Comparison of ENCODE assay signal across 1 cellular context in the genomic region with DNA sequence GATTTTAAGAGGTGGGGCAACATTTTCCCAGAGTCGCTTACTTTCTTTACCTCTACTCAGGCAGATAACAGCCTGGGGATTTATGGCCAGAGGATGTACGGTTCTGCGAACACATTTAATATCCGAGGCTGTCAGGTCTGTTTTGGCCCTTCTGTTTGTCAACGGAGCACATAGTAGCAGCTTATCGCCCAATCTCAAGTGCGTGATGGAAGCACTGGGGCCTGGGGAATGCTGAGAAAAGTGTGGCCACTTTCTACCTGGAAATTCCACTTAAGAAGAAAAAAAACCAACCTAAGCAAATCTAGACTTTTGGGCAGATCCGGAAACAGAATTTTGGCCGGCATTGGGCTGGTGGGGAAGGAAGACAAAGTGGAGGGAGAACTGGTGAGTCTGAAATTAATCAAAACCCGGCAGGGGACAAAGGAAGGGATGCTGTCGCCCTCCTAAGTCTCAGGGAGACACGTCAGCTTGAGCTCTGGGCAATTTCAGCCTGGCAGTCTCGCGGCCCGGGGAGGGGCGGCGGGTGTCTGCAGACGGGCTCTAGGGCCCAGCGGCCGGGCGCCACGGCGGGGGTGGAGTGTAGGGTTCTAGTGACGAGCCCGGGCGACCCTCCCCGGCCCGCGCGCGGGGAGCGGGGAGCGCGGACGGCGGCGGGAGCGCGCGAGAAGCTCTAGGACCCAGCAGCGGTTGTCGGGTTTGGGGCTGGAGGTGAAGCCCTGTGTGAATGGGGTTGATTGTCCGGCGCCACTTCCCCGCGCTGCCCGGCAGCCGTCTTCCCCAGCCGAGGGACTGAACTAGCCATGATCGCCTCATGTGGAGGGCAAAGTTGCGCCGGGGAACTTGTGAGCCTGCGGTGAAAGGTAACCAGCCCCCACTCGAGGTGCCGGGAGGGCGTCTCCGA.
TF ChIP-seq lines count a peak whose summit lies in the region.

Gene AMOTL1, plus strand, starts transcription at position 656 of the 901 bp plus-strand sequence. Its CDS starts 156 bp downstream, at position 812.

TF ChIP-seq in K562, 482 proteins besides CTCF, POLR2A, EP300 and RAD21 (continued from another document and continues in another):
- peak; percentile 52; the same call in 1 of the 2 replicates for TF ChIP-seq HES1 (IDR thresholded peaks at IDR 0.05; ENCODE audit: low read depth)
- no peak for TF ChIP-seq ELF2 (CRISPR knock-in tag; IDR thresholded peaks at IDR 0.05)
- no peak for TF ChIP-seq ZNF551 (CRISPR knock-in tag; IDR thresholded peaks at IDR 0.05)
- peak in 1 of 2 experiments; percentile 38; a peak in 1 of 4 replicates for TF ChIP-seq ETV6 (IDR thresholded peaks at IDR 0.05; ENCODE audit: borderline replicate concordance in 1 of 2, low read depth in 2 of 2, low read length in 1 of 2)
- TF ChIP-seq ETV6 (CRISPR knock-in tag; IDR thresholded peaks at IDR 0.05; ENCODE audit: borderline replicate concordance) = no peak
- peak; percentile 44; the same call in 1 of the 2 replicates for TF ChIP-seq ZBTB2 (IDR thresholded peaks at IDR 0.05)
- TF ChIP-seq ZNF280B (CRISPR knock-in tag; IDR thresholded peaks at IDR 0.05) = no peak
- TF ChIP-seq MXI1 (IDR thresholded peaks at IDR 0.05; ENCODE audit: low read depth, low read length) = no peak
- no peak for TF ChIP-seq ZNF224 (CRISPR knock-in tag; IDR thresholded peaks at IDR 0.05)
- TF ChIP-seq ZNF23 (CRISPR knock-in tag; IDR thresholded peaks at IDR 0.05) = no peak
- TF ChIP-seq SAP30 (IDR thresholded peaks at IDR 0.05; ENCODE audit: borderline replicate concordance, insufficient read depth, low read depth, low read length, poor library complexity, severe bottlenecking) = no peak
- TF ChIP-seq PHF8 (IDR thresholded peaks at IDR 0.05; ENCODE audit: borderline replicate concordance, low read length) = peak; percentile 30; the same call in 1 of the 2 replicates
- no peak for TF ChIP-seq YBX1 (IDR thresholded peaks at IDR 0.05)
- TF ChIP-seq, protein P1, sequence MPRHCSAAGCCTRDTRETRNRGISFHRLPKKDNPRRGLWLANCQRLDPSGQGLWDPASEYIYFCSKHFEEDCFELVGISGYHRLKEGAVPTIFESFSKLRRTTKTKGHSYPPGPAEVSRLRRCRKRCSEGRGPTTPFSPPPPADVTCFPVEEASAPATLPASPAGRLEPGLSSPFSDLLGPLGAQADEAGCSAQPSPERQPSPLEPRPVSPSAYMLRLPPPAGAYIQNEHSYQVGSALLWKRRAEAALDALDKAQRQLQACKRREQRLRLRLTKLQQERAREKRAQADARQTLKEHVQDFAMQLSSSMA (CRISPR knock-in tag; IDR thresholded peaks at IDR 0.05) = no peak
- no peak for TF ChIP-seq ZNF609 (CRISPR knock-in tag; IDR thresholded peaks at IDR 0.05; ENCODE audit: borderline replicate concordance)
- no peak for TF ChIP-seq FIP1L1 (IDR thresholded peaks at IDR 0.05; ENCODE audit: low read depth, low read length, poor library complexity, severe bottlenecking)
- TF ChIP-seq ZKSCAN1 (IDR thresholded peaks at IDR 0.05; ENCODE audit: low read depth, low read length) = no peak
- no peak for TF ChIP-seq HNRNPLL (IDR thresholded peaks at IDR 0.05; ENCODE audit: low read depth, low read length, poor library complexity, severe bottlenecking)
- TF ChIP-seq SRSF9 (IDR thresholded peaks at IDR 0.05; ENCODE audit: borderline replicate concordance, low read depth, low read length) = no peak
- no peak for TF ChIP-seq MYNN (IDR thresholded peaks at IDR 0.05)
- no peak for TF ChIP-seq MYNN (CRISPR knock-in tag; IDR thresholded peaks at IDR 0.05)
- TF ChIP-seq RAD51 (IDR thresholded peaks at IDR 0.05; ENCODE audit: borderline replicate concordance, low read depth) = no peak
- TF ChIP-seq, protein P2, sequence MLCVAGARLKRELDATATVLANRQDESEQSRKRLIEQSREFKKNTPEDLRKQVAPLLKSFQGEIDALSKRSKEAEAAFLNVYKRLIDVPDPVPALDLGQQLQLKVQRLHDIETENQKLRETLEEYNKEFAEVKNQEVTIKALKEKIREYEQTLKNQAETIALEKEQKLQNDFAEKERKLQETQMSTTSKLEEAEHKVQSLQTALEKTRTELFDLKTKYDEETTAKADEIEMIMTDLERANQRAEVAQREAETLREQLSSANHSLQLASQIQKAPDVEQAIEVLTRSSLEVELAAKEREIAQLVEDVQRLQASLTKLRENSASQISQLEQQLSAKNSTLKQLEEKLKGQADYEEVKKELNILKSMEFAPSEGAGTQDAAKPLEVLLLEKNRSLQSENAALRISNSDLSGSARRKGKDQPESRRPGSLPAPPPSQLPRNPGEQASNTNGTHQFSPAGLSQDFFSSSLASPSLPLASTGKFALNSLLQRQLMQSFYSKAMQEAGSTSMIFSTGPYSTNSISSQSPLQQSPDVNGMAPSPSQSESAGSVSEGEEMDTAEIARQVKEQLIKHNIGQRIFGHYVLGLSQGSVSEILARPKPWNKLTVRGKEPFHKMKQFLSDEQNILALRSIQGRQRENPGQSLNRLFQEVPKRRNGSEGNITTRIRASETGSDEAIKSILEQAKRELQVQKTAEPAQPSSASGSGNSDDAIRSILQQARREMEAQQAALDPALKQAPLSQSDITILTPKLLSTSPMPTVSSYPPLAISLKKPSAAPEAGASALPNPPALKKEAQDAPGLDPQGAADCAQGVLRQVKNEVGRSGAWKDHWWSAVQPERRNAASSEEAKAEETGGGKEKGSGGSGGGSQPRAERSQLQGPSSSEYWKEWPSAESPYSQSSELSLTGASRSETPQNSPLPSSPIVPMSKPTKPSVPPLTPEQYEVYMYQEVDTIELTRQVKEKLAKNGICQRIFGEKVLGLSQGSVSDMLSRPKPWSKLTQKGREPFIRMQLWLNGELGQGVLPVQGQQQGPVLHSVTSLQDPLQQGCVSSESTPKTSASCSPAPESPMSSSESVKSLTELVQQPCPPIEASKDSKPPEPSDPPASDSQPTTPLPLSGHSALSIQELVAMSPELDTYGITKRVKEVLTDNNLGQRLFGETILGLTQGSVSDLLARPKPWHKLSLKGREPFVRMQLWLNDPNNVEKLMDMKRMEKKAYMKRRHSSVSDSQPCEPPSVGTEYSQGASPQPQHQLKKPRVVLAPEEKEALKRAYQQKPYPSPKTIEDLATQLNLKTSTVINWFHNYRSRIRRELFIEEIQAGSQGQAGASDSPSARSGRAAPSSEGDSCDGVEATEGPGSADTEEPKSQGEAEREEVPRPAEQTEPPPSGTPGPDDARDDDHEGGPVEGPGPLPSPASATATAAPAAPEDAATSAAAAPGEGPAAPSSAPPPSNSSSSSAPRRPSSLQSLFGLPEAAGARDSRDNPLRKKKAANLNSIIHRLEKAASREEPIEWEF (CRISPR knock-in tag; IDR thresholded peaks at IDR 0.05) = no peak
- TF ChIP-seq ZNF644 (tag; IDR thresholded peaks at IDR 0.05; ENCODE audit: low read depth) = peak; percentile 48; the same call in 1 of the 2 replicates
- TF ChIP-seq PRPF4 (IDR thresholded peaks at IDR 0.05; ENCODE audit: insufficient read depth, low read depth, low read length, poor library complexity, severe bottlenecking) = no peak
- no peak for TF ChIP-seq RFX7 (CRISPR knock-in tag; IDR thresholded peaks at IDR 0.05)
- no peak for TF ChIP-seq MCM2 (IDR thresholded peaks at IDR 0.05; ENCODE audit: low read depth)
- no peak for TF ChIP-seq XRCC4 (IDR thresholded peaks at IDR 0.05; ENCODE audit: extremely low read depth, insufficient read depth, insufficient read length)
- no peak for TF ChIP-seq RFX5 (IDR thresholded peaks at IDR 0.05; ENCODE audit: low read depth, low read length)
- TF ChIP-seq ZBTB7A (IDR thresholded peaks at IDR 0.05; ENCODE audit: borderline replicate concordance, control insufficient read depth, low read depth, low read length) = peak; percentile 91
- TF ChIP-seq NBN (IDR thresholded peaks at IDR 0.05; ENCODE audit: low read depth) = peak; percentile 72; the same call in 1 of the 2 replicates
- TF ChIP-seq ZNF197 (CRISPR knock-in tag; IDR thresholded peaks at IDR 0.05; ENCODE audit: low read depth) = peak; percentile 69; the same call in 1 of the 2 replicates
- TF ChIP-seq MYC (IDR thresholded peaks at IDR 0.05; ENCODE audit: low read depth, low read length) = peak; percentile 12; the same call in 1 of the 2 replicates
- 0 out of 2 replicates have a peak, but pooled peaks have one; percentile 28 for TF ChIP-seq MYC (CRISPR knock-in tag; IDR thresholded peaks at IDR 0.05; ENCODE audit: borderline replicate concordance, low read depth)
- TF ChIP-seq HLTF (IDR thresholded peaks at IDR 0.05) = no peak
- no peak for TF ChIP-seq GABPB1 (CRISPR knock-in tag; IDR thresholded peaks at IDR 0.05)
- TF ChIP-seq EGR1 (conservative IDR thresholded peaks at IDR 0.05) = peak; percentile 78
- no peak for TF ChIP-seq LCOR (CRISPR knock-in tag; IDR thresholded peaks at IDR 0.05)
- no peak for TF ChIP-seq HCFC1 (IDR thresholded peaks at IDR 0.05; ENCODE audit: low read depth, low read length)
- 0 out of 2 replicates have a peak, but pooled peaks have one; percentile 55 for TF ChIP-seq ZKSCAN8 (CRISPR knock-in tag; IDR thresholded peaks at IDR 0.05)
- TF ChIP-seq NR2F6 (CRISPR knock-in tag; IDR thresholded peaks at IDR 0.05) = no peak
- TF ChIP-seq RBM17 (IDR thresholded peaks at IDR 0.05; ENCODE audit: borderline replicate concordance, low read depth, low read length) = no peak
- TF ChIP-seq, protein P3, sequence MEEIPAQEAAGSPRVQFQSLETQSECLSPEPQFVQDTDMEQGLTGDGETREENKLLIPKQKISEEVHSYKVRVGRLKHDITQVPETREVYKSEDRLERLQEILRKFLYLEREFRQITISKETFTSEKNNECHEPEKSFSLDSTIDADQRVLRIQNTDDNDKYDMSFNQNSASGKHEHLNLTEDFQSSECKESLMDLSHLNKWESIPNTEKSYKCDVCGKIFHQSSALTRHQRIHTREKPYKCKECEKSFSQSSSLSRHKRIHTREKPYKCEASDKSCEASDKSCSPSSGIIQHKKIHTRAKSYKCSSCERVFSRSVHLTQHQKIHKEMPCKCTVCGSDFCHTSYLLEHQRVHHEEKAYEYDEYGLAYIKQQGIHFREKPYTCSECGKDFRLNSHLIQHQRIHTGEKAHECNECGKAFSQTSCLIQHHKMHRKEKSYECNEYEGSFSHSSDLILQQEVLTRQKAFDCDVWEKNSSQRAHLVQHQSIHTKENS (CRISPR knock-in tag; IDR thresholded peaks at IDR 0.05) = no peak
- no peak for TF ChIP-seq ILF3 (IDR thresholded peaks at IDR 0.05; ENCODE audit: borderline replicate concordance)
- no peak for TF ChIP-seq DDX20 (tag; IDR thresholded peaks at IDR 0.05; ENCODE audit: low read depth)
- TF ChIP-seq NCOA2 (IDR thresholded peaks at IDR 0.05; ENCODE audit: partially characterized antibody in 2 of 2) = no peak
- 0 out of 2 replicates have a peak, but pooled peaks have one; percentile 31 for TF ChIP-seq ZNF384 (IDR thresholded peaks at IDR 0.05; ENCODE audit: low read depth, low read length)
- TF ChIP-seq TRIM24 (IDR thresholded peaks at IDR 0.05) = peak in 1 of 2 experiments; percentile 30; a peak in 1 of 4 replicates
- no peak for TF ChIP-seq PHF21A (IDR thresholded peaks at IDR 0.05; ENCODE audit: borderline replicate concordance, low read depth)
- TF ChIP-seq ZNF124 (CRISPR knock-in tag; IDR thresholded peaks at IDR 0.05) = no peak
